In genomic region chr18:38940863-38941531, GRCh38 we compare ENCODE assay signal across 8 cellular contexts.
A peak's percentile ranks its signal among the peaks of the same experiment; 100 is the strongest.
DNase-seq lines count a peak whose midpoint lies in the region; ATAC-seq and TF ChIP-seq lines count a peak whose summit lies in the region.

No MANE protein-coding gene starts in this region.

- no peaks in the 10 kb centered on the region for H3K9me3 ChIP-seq in right lobe of liver
- H3K9me3 ChIP-seq in vagina = no peaks in the 10 kb centered on the region

- DNase-seq in NCI-H69 (lab: John Stamatoyannopoulos, UW) (peak; percentile 60), right lobe of liver (peak in 1 of 3 donors; percentile 26), medulla oblongata (ENCODE audit: extremely low spot score) (no peak), vagina (ENCODE audit: extremely low spot score in 2 of 2) (no peak)
- DNase-seq in activated T-cell treated with anti-CD3 and anti-CD28 coated beads, Interleukin-2, amount 50 U/mL, for 4 hours = peak; percentile 28
- peak; percentile 61 to 80 for DNase-seq in stimulated activated naive CD8-positive, alpha-beta T cell treated with anti-CD3 and anti-CD28 coated beads, Interleukin-15, amount 100 ng/mL, for 72 hours

- intact Hi-C loops in right lobe of liver (cut with DNase I) = no loop called here
- intact Hi-C loops in vagina (cut with DNase I) = no loop called here

- TF ChIP-seq CTCF in right lobe of liver (IDR thresholded peaks at IDR 0.05) (no peak), vagina (IDR thresholded peaks at IDR 0.05) (no peak)

- H3K4me3 Mint-ChIP-seq in activated T-cell treated with anti-CD3 and anti-CD28 coated beads, Interleukin-2, amount 50 U/mL, for 4 hours = peak overlapping the region; percentile 68
- H3K4me3 Mint-ChIP-seq in stimulated activated naive CD8-positive, alpha-beta T cell treated with anti-CD3 and anti-CD28 coated beads, Interleukin-15, amount 100 ng/mL, for 72 hours = peak overlapping the region; percentile 62 to 70

- 56% methylated on average over 12 of the region's 13 CpGs for WGBS in right lobe of liver (ENCODE audit: insufficient coverage, low coverage, low lambda C conversion rate, missing lambda C conversion rate)

- H3K4me3 ChIP-seq in right lobe of liver (peak overlapping the region in 1 of 3 donors; percentile 20), vagina (no peak overlapping the region)

- H3K4me1 ChIP-seq in right lobe of liver (peaks cover 0 to 5% (median 2%) of the 10 kb centered on the region in 4 donors), vagina (no peaks in the 10 kb centered on the region)

- H3K27ac Mint-ChIP-seq in stimulated activated naive CD8-positive, alpha-beta T cell treated with anti-CD3 and anti-CD28 coated beads, Interleukin-15, amount 100 ng/mL, for 72 hours = peak overlapping the region; percentile 98 to 99

- no peaks in the 10 kb centered on the region for H3K36me3 ChIP-seq in right lobe of liver
- no peaks in the 10 kb centered on the region for H3K36me3 ChIP-seq in vagina

- TF ChIP-seq POLR2A in right lobe of liver (IDR thresholded peaks at IDR 0.05) (no peak), vagina (IDR thresholded peaks at IDR 0.05) (no peak)

- peaks cover 15% of the 10 kb centered on the region for H3K9me3 Mint-ChIP-seq in activated T-cell treated with anti-CD3 and anti-CD28 coated beads, Interleukin-2, amount 50 U/mL, for 4 hours
- H3K9me3 Mint-ChIP-seq in stimulated activated naive CD8-positive, alpha-beta T cell treated with anti-CD3 and anti-CD28 coated beads, Interleukin-15, amount 100 ng/mL, for 72 hours = peaks cover 18 to 35% of the 10 kb centered on the region in 2 donors

- peak overlapping the region in 2 of 3 donors; percentile 16 to 61 for H3K27ac ChIP-seq in right lobe of liver
- no peak overlapping the region for H3K27ac ChIP-seq in vagina

- peaks cover 44% of the 10 kb centered on the region for H3K4me1 Mint-ChIP-seq in activated T-cell treated with anti-CD3 and anti-CD28 coated beads, Interleukin-2, amount 50 U/mL, for 4 hours (ENCODE audit: low read depth)
- peaks cover 39% of the 10 kb centered on the region for H3K4me1 Mint-ChIP-seq in stimulated activated naive CD8-positive, alpha-beta T cell treated with anti-CD3 and anti-CD28 coated beads, Interleukin-15, amount 100 ng/mL, for 72 hours

- H3K27me3 ChIP-seq in right lobe of liver = no peaks in the 10 kb centered on the region
- H3K27me3 ChIP-seq in vagina = no peaks in the 10 kb centered on the region

- ATAC-seq in GM18907 (IDR thresholded peaks at IDR 0.05; ENCODE audit: unreplicated experiment) (peak; percentile 82), HG02938 (IDR thresholded peaks at IDR 0.05; ENCODE audit: unreplicated experiment) (peak; percentile 82), right lobe of liver (peak; percentile 69 to 92 (median 88))
- peak; percentile 79 to 81 for ATAC-seq in activated T-cell treated with anti-CD3 and anti-CD28 coated beads, Interleukin-2, amount 50 U/mL, for 4 hours
- ATAC-seq in stimulated activated naive CD8-positive, alpha-beta T cell treated with anti-CD3 and anti-CD28 coated beads, Interleukin-15, amount 100 ng/mL, for 72 hours = peak; percentile 88

- H3K27me3 Mint-ChIP-seq in activated T-cell treated with anti-CD3 and anti-CD28 coated beads, Interleukin-2, amount 50 U/mL, for 4 hours (ENCODE audit: low read depth) = no peaks in the 10 kb centered on the region
- H3K27me3 Mint-ChIP-seq in stimulated activated naive CD8-positive, alpha-beta T cell treated with anti-CD3 and anti-CD28 coated beads, Interleukin-15, amount 100 ng/mL, for 72 hours = no peaks in the 10 kb centered on the region

- H3K36me3 Mint-ChIP-seq in activated T-cell treated with anti-CD3 and anti-CD28 coated beads, Interleukin-2, amount 50 U/mL, for 4 hours (ENCODE audit: insufficient read depth) = no peaks in the 10 kb centered on the region

Comparison
In these comparisons a context has a peak if more than half of its experiments do, and no peak if none do; other contexts are left out.
1. DNase-seq: peak in NCI-H69 (single experiment), activated T-cell treated with anti-CD3 and anti-CD28 coated beads, Interleukin-2, amount 50 U/mL, for 4 hours (single experiment) and stimulated activated naive CD8-positive, alpha-beta T cell treated with anti-CD3 and anti-CD28 coated beads, Interleukin-15, amount 100 ng/mL, for 72 hours (2 of 2); none in medulla oblongata (single experiment) and vagina (0 of 2).
2. Peak in every context shown above with its lines, with median percentiles within 50 percentile points of each other: ATAC-seq.